ENCODE assay signal across 1 cellular context in genomic region chr5:141638771-141639170, GRCh38.
TF ChIP-seq lines count a peak whose summit lies in the region.

No MANE protein-coding gene starts in this region.

TF ChIP-seq in GM12878, 131 proteins besides CTCF, POLR2A, EP300 and RAD21:
- TF ChIP-seq USF1 (IDR thresholded peaks at IDR 0.05; ENCODE audit: borderline replicate concordance, extremely low read length, insufficient read depth, low read depth, low read length) (no peak), HCFC1 (IDR thresholded peaks at IDR 0.05; ENCODE audit: low read length) (no peak)
